In the genomic region with DNA sequence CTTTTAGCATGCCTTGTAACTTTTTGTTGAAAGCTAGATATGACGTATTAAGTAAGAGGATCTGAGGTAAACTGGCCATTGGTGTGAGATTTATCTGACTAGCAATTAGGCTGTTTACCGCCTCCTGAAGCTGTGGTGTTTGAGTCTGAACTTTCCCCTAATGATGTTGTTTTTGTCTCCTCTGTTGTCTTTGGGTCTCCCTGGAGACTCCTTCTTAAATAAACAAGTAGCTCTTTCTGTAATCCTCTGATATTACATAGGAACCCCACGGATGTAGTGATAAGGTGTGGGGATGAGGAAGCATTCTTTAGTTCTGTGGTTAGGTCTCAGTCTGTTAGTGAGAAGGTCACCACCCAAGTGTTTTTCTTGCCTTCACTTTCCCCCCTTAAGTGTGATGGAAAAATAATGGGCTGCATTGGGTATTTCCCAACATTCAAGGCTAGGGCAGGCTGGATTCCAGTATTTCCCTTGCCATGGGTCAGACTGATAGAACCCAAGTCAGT, we compare ENCODE assay signal across 10 cellular contexts. TPM values are rescaled to one million over a fixed set of nuclear protein-coding genes. Genes with fewer than 3 reads are reported as not detected.
"Had no signal": no experiment of that assay in that cellular context is flagged by ENCODE, and none has a peak within 500 bp of the region (broad histone marks: within the 10 kb centered on the region; RNA-seq: fewer than 3 reads in every experiment).

No MANE protein-coding gene starts in this region.

- DNase-seq: GM23248, GOT3, H7, KG1 had no signal

- H3K4me1 ChIP-seq: HAP-1 had no signal

- H2AFZ ChIP-seq: GM23248 had no signal

- H3K9ac ChIP-seq: GM23248 had no signal

- H3K4me3 ChIP-seq: GM23248, HAP-1 had no signal

- FAIRE-seq: HTR-8/SVneo had no signal

- H3K36me3 ChIP-seq: HAP-1 had no signal

- ATAC-seq: HCT116 had no signal

- H3K27ac ChIP-seq: GM23248 had no signal

- H3K9me3 ChIP-seq: HAP-1 had no signal

RNA-seq across cellular contexts. Expression of a gene that starts 33.0 kb away (rescaled TPM):
- total RNA-seq: GM23248, H4, H7, HT-29 had no signal
- polyA plus RNA-seq: GM23248, IgD-negative memory B cell had no signal
